ENCODE assay signal across 8 cellular contexts in genomic region chrX:66728818-66729271, GRCh38.
DNase-seq lines count a peak whose midpoint lies in the region; ATAC-seq and TF ChIP-seq lines count a peak whose summit lies in the region.

No MANE protein-coding gene starts in this region.

- ATAC-seq in GM21526 (IDR thresholded peaks at IDR 0.05; ENCODE audit: low FRiP score, unreplicated experiment) (peak; percentile 59), WTC11 (peak; percentile 93)

- H3K4me1 Mint-ChIP-seq in WTC11: no peaks in the 10 kb centered on the region

- peak overlapping the region; percentile 97 for H3K27ac Mint-ChIP-seq in WTC11

- CTCF ChIA-PET in WTC11 (lab: Charles Lee): interaction anchor here (0.5 to 1.3 kb wide), 15 partner anchors 11 to 1147 kb away, joined by 3 to 16 read pairs (median 3); no protein-coding TSS in a partner anchor

- H3K27me3 Mint-ChIP-seq in WTC11 (ENCODE audit: low read depth): no peaks in the 10 kb centered on the region; the same call in 1 of the 2 replicates

- H3K36me3 Mint-ChIP-seq in WTC11: no peaks in the 10 kb centered on the region

- TF ChIP-seq CTCF in LNCAP (IDR thresholded peaks at IDR 0.05) (peak; percentile 73), WTC11 (IDR thresholded peaks at IDR 0.05) (peak; percentile 69; the same call in 1 of the 2 replicates)

- POLR2A ChIA-PET in WTC11 (lab: Charles Lee): no interaction called here

- H3K4me3 Mint-ChIP-seq in WTC11: peak overlapping the region; percentile 90

- H3K9me3 Mint-ChIP-seq in WTC11: no peaks in the 10 kb centered on the region; the same call in 1 of the 2 replicates

- DNase-seq in DMS153 treated with DMSO at 0.1 percent for 48 hours (lab: John Stamatoyannopoulos, UW; ENCODE audit: unreplicated experiment) (peak; percentile 38), WTC11 (ENCODE audit: low spot score) (peak; percentile 49), kidney tubule cell (ENCODE audit: low spot score) (peak; percentile 64), cortex of kidney (lab: John Stamatoyannopoulos, UW) (no peak)
- DNase-seq in central memory CD4-positive, alpha-beta T cell: peak; percentile 62
- DNase-seq in stimulated activated CD4-positive, alpha-beta T cell treated with anti-CD3 and anti-CD28 coated beads, Interleukin-1b, Interleukin-23, amount 100 ng/mL, for 1 hour (ENCODE audit: low read depth in 2 of 2): peak; percentile 0 to 9

TF ChIP-seq in WTC11, 78 proteins besides CTCF, POLR2A, EP300 and RAD21:
- no peak for TF ChIP-seq FOXJ3 (CRISPR knock-in tag; IDR thresholded peaks at IDR 0.05; ENCODE audit: borderline replicate concordance)
- TF ChIP-seq ZNF671 (CRISPR knock-in tag; IDR thresholded peaks at IDR 0.05): no peak
- TF ChIP-seq HMGXB4 (CRISPR knock-in tag; IDR thresholded peaks at IDR 0.05): 0 out of 2 replicates have a peak, but pooled peaks have one; percentile 25
